Comparison of ENCODE assay signal across 23 cellular contexts in the genomic region with DNA sequence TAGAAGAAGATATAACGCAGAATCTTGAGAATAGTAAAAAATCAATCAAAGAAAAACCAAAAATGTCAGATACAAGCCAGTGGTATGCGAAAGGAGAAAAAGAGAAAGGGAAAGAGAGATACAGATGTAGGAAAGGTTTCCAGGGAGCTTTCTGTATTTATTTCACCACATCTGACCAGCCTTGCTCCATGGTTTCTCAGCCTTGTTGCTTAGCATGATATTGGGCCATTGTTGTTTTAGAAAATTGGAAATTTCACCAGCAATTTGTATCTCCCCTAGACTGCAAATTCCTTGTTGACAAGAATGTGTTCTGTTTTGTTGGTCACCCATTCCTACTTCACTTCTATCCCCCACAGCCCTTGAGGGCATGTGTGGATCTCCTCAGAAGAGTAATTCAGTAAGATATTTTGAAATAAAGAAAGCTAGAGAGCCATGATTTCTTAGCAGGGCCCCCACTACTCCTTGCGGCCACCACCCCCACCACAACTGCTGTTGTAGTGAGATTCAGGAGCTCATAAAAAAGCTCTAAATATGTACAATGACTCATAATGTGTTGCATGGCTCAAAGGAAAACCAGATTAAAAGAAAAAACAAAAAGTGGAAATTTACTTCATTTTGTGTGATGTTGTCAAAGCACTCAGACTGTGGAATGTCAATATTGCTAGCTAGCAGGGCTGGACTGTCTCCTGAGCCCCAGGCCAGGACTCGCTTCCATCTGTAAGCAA.
DNase-seq lines count a peak whose midpoint lies in the region; ATAC-seq, FAIRE-seq and TF ChIP-seq lines count a peak whose summit lies in the region.
"Had no signal": no experiment of that assay in that cellular context is flagged by ENCODE, and none has a peak within 500 bp of the region (broad histone marks: within the 10 kb centered on the region; RNA-seq: fewer than 3 reads in every experiment).

No MANE protein-coding gene starts in this region.

- 0% methylated on average over 4 of the region's 4 CpGs for WGBS in K562 (ENCODE audit: insufficient coverage, low coverage, missing lambda C conversion rate)
- 80 to 94% methylated on average over 1 to 4 of the region's 4 CpGs for WGBS in endodermal cell (ENCODE audit: insufficient coverage in 1 of 2, insufficient read length in 1 of 2), 2 experiments

- in situ Hi-C loops in K562 (cut with MboI), result no loop called here

- no peak for TF ChIP-seq CTCF in left ventricle myocardium inferior (IDR thresholded peaks at IDR 0.05; ENCODE audit: borderline replicate concordance)
- no peak for TF ChIP-seq CTCF in K562 (IDR thresholded peaks at IDR 0.05 in 2 of 3, conservative IDR thresholded peaks at IDR 0.05 in 1 of 3; ENCODE audit: insufficient read depth in 2 of 3, low read depth in 1 of 3, low read length in 3 of 3)
- no peak for TF ChIP-seq CTCF in endodermal cell (conservative IDR thresholded peaks at IDR 0.05)

- H3K4me1 Mint-ChIP-seq in endodermal cell, result peaks cover 59% of the 10 kb centered on the region

- POLR2A ChIA-PET in K562 (lab: Yijun Ruan, JAX), result no interaction called here

- no peak for TF ChIP-seq RAD21 in K562 (CRISPR knock-in tag; conservative IDR thresholded peaks at IDR 0.05 in 1 of 2, IDR thresholded peaks at IDR 0.05 in 1 of 2)

- peaks cover 42% of the 10 kb centered on the region for H3K4me1 ChIP-seq in left ventricle myocardium inferior
- no peaks in the 10 kb centered on the region for H3K4me1 ChIP-seq in K562 (replicated peaks in 1 of 2; ENCODE audit: control insufficient read depth in 2 of 2, insufficient read depth in 2 of 2, low read length in 2 of 2)
- peaks cover 16% of the 10 kb centered on the region for H3K4me1 ChIP-seq in endodermal cell (ENCODE audit: control insufficient read depth, insufficient read depth, low read length)

- no peak overlapping the region for H3K27ac Mint-ChIP-seq in endodermal cell
- H3K27ac Mint-ChIP-seq: activated T-helper 2 cell treated with anti-CD3 and anti-CD28 coated beads, Interferon-gamma antibody, Interleukin-2, Interleukin-4, amounts not matched to agents 10 μg/mL and 5 μg/mL and 100 μg/mL, durations not matched to agents 14 hours and 24 hours and 36 hours; T-helper 2 cell treated with Interferon-gamma antibody and Interleukin-4, amounts not matched to agents 5 μg/mL and 100 μg/mL, for 36 hours had no signal

- no peak overlapping the region for H3K4me2 ChIP-seq in K562 (ENCODE audit: insufficient read depth, low read length)

- DNase-seq in left ventricle myocardium inferior (no peak), left ventricle myocardium superior (no peak), K562 (ENCODE audit: extremely low read depth in 1 of 4, low spot score in 3 of 4) (no peak), iris pigment epithelial cell (ENCODE audit: low read depth) (peak; percentile 54), urothelium cell line (ENCODE audit: low spot score) (peak; percentile 8), head of caudate nucleus (no peak), endodermal cell (no peak), NCI-H1436 treated with DMSO at 0.1 percent for 48 hours (lab: John Stamatoyannopoulos, UW) (no peak)
- DNase-seq: activated CD4-positive, CD25-positive, alpha-beta regulatory T cell; amniotic stem cell; mesendoderm; NCI-H1092; NCI-H524; retina; SHP77 treated with DMSO at 0.1 percent for 48 hours had no signal

- H3K9ac ChIP-seq in K562 (ENCODE audit: insufficient read depth in 1 of 2, low read depth in 2 of 2, low read length in 2 of 2), result no peak overlapping the region
- no peak overlapping the region for H3K9ac ChIP-seq in endodermal cell (ENCODE audit: extremely low read depth, low read length, poor library complexity, severe bottlenecking)

- H3K9me3 Mint-ChIP-seq in endodermal cell, result no peaks in the 10 kb centered on the region
- H3K9me3 Mint-ChIP-seq: activated T-helper 2 cell treated with anti-CD3 and anti-CD28 coated beads, Interferon-gamma antibody, Interleukin-2, Interleukin-4, amounts not matched to agents 10 μg/mL and 5 μg/mL and 100 μg/mL, durations not matched to agents 14 hours and 24 hours and 36 hours; T-helper 2 cell treated with Interferon-gamma antibody and Interleukin-4, amounts not matched to agents 5 μg/mL and 100 μg/mL, for 36 hours had no signal

- TF ChIP-seq EP300 in K562 (IDR thresholded peaks at IDR 0.05; ENCODE audit: low read length), result no peak

- no peaks in the 10 kb centered on the region for H3K79me2 ChIP-seq in K562 (ENCODE audit: control insufficient read depth, insufficient read depth, low read length)

- intact Hi-C loops in left ventricle myocardium inferior (cut with micrococcal nuclease), result no loop called here
- intact Hi-C loops in left ventricle myocardium superior (cut with micrococcal nuclease), result no loop called here
- intact Hi-C loops in K562 (cut with micrococcal nuclease), result no loop called here
- intact Hi-C loops in head of caudate nucleus (cut with DNase I), result no loop called here

- BruUV-seq in K562 (replicated peaks; lab: Mats Ljungman, UMichigan), result no TSS peak

- H3K36me3 ChIP-seq in left ventricle myocardium inferior, result no peaks in the 10 kb centered on the region
- no peaks in the 10 kb centered on the region for H3K36me3 ChIP-seq in K562 (ENCODE audit: control insufficient read depth, insufficient read depth, low read length)
- H3K36me3 ChIP-seq in endodermal cell (ENCODE audit: control insufficient read depth, insufficient read depth, low read length), result no peaks in the 10 kb centered on the region

- FAIRE-seq in K562 (lab: Jason Lieb, UNC) (peak; percentile 6), urothelium cell line (lab: Jason Lieb, UNC) (no peak)
- FAIRE-seq: colon, G401.6, GM12892, keratinocyte had no signal

- no peak overlapping the region for H3K4me3 Mint-ChIP-seq in endodermal cell
- H3K4me3 Mint-ChIP-seq: T-helper 2 cell treated with Interferon-gamma antibody and Interleukin-4, amounts not matched to agents 5 μg/mL and 100 μg/mL, for 36 hours had no signal

- no peak for TF ChIP-seq POLR2A in K562 (conservative IDR thresholded peaks at IDR 0.05)

- H3K9me3 ChIP-seq in left ventricle myocardium inferior (replicated peaks) (no peaks in the 10 kb centered on the region), K562 (replicated peaks; ENCODE audit: control insufficient read depth, insufficient read depth, low read depth, low read length) (no peaks in the 10 kb centered on the region), endodermal cell (ENCODE audit: control insufficient read depth, low read length) (no peaks in the 10 kb centered on the region)

- H4K20me1 ChIP-seq in K562 (replicated peaks; ENCODE audit: control insufficient read depth, insufficient read depth, low read length), result no peaks in the 10 kb centered on the region

- no peak overlapping the region for H2AFZ ChIP-seq in K562 (ENCODE audit: low read depth, low read length)

- H3K9me1 ChIP-seq in K562 (ENCODE audit: control insufficient read depth, insufficient read depth, low read length), result no peaks in the 10 kb centered on the region

- CTCF ChIA-PET in K562 (lab: Yijun Ruan, JAX; ENCODE audit: low intra/inter-chr PET ratio), result no interaction called here

- H3K27ac ChIP-seq in left ventricle myocardium inferior (replicated peaks) (peak overlapping the region; percentile 58), K562 (ENCODE audit: extremely low read depth, low read depth, low read length) (no peak overlapping the region), endodermal cell (ENCODE audit: low read depth, low read length) (no peak overlapping the region)
- H3K27ac ChIP-seq: epithelial cell of prostate, HL-60 had no signal

- H3K27me3 ChIP-seq in left ventricle myocardium inferior (ENCODE audit: low read depth), result no peaks in the 10 kb centered on the region
- H3K27me3 ChIP-seq in K562 (ENCODE audit: control insufficient read depth in 2 of 2, insufficient read depth in 2 of 2, low read length in 2 of 2), result no peaks in the 10 kb centered on the region
- no peaks in the 10 kb centered on the region for H3K27me3 ChIP-seq in endodermal cell (ENCODE audit: control insufficient read depth, insufficient read depth, low read length, poor library complexity, severe bottlenecking)

- H3K4me3 ChIP-seq in left ventricle myocardium inferior (no peak overlapping the region), K562 (no peak overlapping the region), endodermal cell (ENCODE audit: low read length) (no peak overlapping the region)

- no peaks in the 10 kb centered on the region for H3K27me3 Mint-ChIP-seq in endodermal cell (ENCODE audit: insufficient read depth)

- ATAC-seq in left ventricle myocardium superior (no peak), K562 (no peak)

- no peaks in the 10 kb centered on the region for H3K36me3 Mint-ChIP-seq in endodermal cell (ENCODE audit: low read depth)

TF ChIP-seq in K562, 482 proteins besides CTCF, POLR2A, EP300 and RAD21 (continues in another document):
- TF ChIP-seq ETV1 (tag; conservative IDR thresholded peaks at IDR 0.05; ENCODE audit: low read depth) (no peak), SIN3A (IDR thresholded peaks at IDR 0.05; ENCODE audit: borderline replicate concordance in 2 of 2, control insufficient read depth in 1 of 2, low read depth in 2 of 2, low read length in 2 of 2) (no peak), NR1H2 (CRISPR knock-in tag; IDR thresholded peaks at IDR 0.05) (no peak), ZFPM2 (CRISPR knock-in tag; IDR thresholded peaks at IDR 0.05) (no peak), SOX6 (IDR thresholded peaks at IDR 0.05) (no peak), RFX7 (CRISPR knock-in tag; IDR thresholded peaks at IDR 0.05) (no peak)
- TF ChIP-seq, protein P1, sequence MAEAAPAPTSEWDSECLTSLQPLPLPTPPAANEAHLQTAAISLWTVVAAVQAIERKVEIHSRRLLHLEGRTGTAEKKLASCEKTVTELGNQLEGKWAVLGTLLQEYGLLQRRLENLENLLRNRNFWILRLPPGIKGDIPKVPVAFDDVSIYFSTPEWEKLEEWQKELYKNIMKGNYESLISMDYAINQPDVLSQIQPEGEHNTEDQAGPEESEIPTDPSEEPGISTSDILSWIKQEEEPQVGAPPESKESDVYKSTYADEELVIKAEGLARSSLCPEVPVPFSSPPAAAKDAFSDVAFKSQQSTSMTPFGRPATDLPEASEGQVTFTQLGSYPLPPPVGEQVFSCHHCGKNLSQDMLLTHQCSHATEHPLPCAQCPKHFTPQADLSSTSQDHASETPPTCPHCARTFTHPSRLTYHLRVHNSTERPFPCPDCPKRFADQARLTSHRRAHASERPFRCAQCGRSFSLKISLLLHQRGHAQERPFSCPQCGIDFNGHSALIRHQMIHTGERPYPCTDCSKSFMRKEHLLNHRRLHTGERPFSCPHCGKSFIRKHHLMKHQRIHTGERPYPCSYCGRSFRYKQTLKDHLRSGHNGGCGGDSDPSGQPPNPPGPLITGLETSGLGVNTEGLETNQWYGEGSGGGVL (CRISPR knock-in tag; IDR thresholded peaks at IDR 0.05), result no peak

Comparison
In these comparisons a context has a peak if more than half of its experiments do, and no peak if none do; other contexts are left out.
1. DNase-seq: peak in iris pigment epithelial cell (single experiment) and urothelium cell line (single experiment); none in left ventricle myocardium inferior (single experiment), left ventricle myocardium superior (single experiment), K562 (0 of 4), head of caudate nucleus (0 of 42), endodermal cell (single experiment) and NCI-H1436 treated with DMSO at 0.1 percent for 48 hours (single experiment).